Comparison of ENCODE assay signal across 8 cellular contexts in genomic region chr1:158999301-159000069, GRCh38. TPM values are rescaled to one million over a fixed set of nuclear protein-coding genes. Genes with fewer than 3 reads are reported as not detected.
DNase-seq lines count a peak whose midpoint lies in the region; ATAC-seq and TF ChIP-seq lines count a peak whose summit lies in the region.

No MANE protein-coding gene starts in this region.

- H3K27ac ChIP-seq in heart right ventricle, result peak overlapping the region; percentile 52 to 95 (median 86)
- peak overlapping the region; percentile 87 for H3K27ac ChIP-seq in parathyroid adenoma

- peaks cover 0 to 7% (median 0%) of the 10 kb centered on the region in 11 donors for H3K9me3 ChIP-seq in heart right ventricle
- H3K9me3 ChIP-seq in parathyroid adenoma (ENCODE audit: control insufficient read depth, low read length), result no peaks in the 10 kb centered on the region

- peak overlapping the region; percentile 28 for H3K4me2 ChIP-seq in parathyroid adenoma (ENCODE audit: low read length)

- H3K9ac ChIP-seq in parathyroid adenoma, result no peak overlapping the region

- no peak for TF ChIP-seq CTCF in heart right ventricle (IDR thresholded peaks at IDR 0.05)
- no peak for TF ChIP-seq CTCF in parathyroid adenoma (IDR thresholded peaks at IDR 0.05)

- no peaks in the 10 kb centered on the region for H3K79me2 ChIP-seq in parathyroid adenoma

- 13 to 16% methylated on average over 11 of the region's 11 CpGs for WGBS in heart right ventricle, 2 donors

- ATAC-seq in heart right ventricle (peak; percentile 90 to 97 (median 94)), HG03108 (IDR thresholded peaks at IDR 0.05; ENCODE audit: unreplicated experiment) (no peak)

- H3K27me3 ChIP-seq in heart right ventricle, result no peaks in the 10 kb centered on the region
- H3K27me3 ChIP-seq in parathyroid adenoma (ENCODE audit: control insufficient read depth, insufficient read depth, low read length), result no peaks in the 10 kb centered on the region

- H3K36me3 ChIP-seq in heart right ventricle (no peaks in the 10 kb centered on the region), parathyroid adenoma (ENCODE audit: control insufficient read depth, insufficient read depth, low read length) (no peaks in the 10 kb centered on the region)

- peaks cover 0 to 41% (median 16%) of the 10 kb centered on the region in 9 donors for H3K4me1 ChIP-seq in heart right ventricle
- peaks cover 2% of the 10 kb centered on the region for H3K4me1 ChIP-seq in parathyroid adenoma

- H3K4me3 ChIP-seq in heart right ventricle (peak overlapping the region in 9 of 10 donors; percentile 16 to 65 (median 53)), parathyroid adenoma (ENCODE audit: low read depth, low read length) (peak overlapping the region; percentile 48)

- DNase-seq in GOT3 (lab: John Stamatoyannopoulos, UW), result peak; percentile 40
- DNase-seq in amniotic epithelial cell (ENCODE audit: low read depth), result peak; percentile 96
- peak; percentile 48 to 91 for DNase-seq in heart right ventricle
- DNase-seq in NCI-H526 treated with DMSO at 0.1 percent for 48 hours (lab: John Stamatoyannopoulos, UW), result no peak
- no peak for DNase-seq in AML-193 (lab: John Stamatoyannopoulos, UW)
- DNase-seq in UCSD-AML1 (lab: John Stamatoyannopoulos, UW; ENCODE audit: unreplicated experiment), result no peak

- peak overlapping the region; percentile 66 for H2AFZ ChIP-seq in parathyroid adenoma

- intact Hi-C loops in heart right ventricle (cut with DNase I), result loop anchor here in 8 of 10 donors (2.0 to 10.0 kb wide), 9 partner anchors 73 to 1037 kb away; no protein-coding TSS in a partner anchor

RNA-seq across cellular contexts. Expression of gene IFI16, which starts 10.2 kb away (rescaled TPM):
- 10 to 100 TPM; 16.1 to 73.8 (median 21.4) TPM for total RNA-seq in heart right ventricle
- 10 to 100 TPM; 33.8 to 54.4 TPM for polyA plus RNA-seq in heart right ventricle

Comparison
In these comparisons a context has a peak if more than half of its experiments do, and no peak if none do; other contexts are left out.
1. DNase-seq: peak in GOT3 (single experiment), amniotic epithelial cell (single experiment) and heart right ventricle (2 of 2); none in NCI-H526 treated with DMSO at 0.1 percent for 48 hours (single experiment), AML-193 (0 of 2) and UCSD-AML1 (single experiment).